9 cellular contexts compared by ENCODE assay signal in genomic region chr3:19808834-19809233, GRCh38.
"Had no signal": no experiment of that assay in that cellular context is flagged by ENCODE, and none has a peak within 500 bp of the region (broad histone marks: within the 10 kb centered on the region; RNA-seq: fewer than 3 reads in every experiment).

No MANE protein-coding gene starts in this region.

- H3K4me3 ChIP-seq: HAP-1, K562 had no signal

- H3K36me3 ChIP-seq: HAP-1 had no signal

- H3K9me3 ChIP-seq: HAP-1 had no signal

- H3K4me1 ChIP-seq: HAP-1 had no signal

- ATAC-seq: HCT116, K562 had no signal

- H3K4me3 Mint-ChIP-seq: HFFc6 had no signal

- FAIRE-seq: H54, HTR-8/SVneo, K562 had no signal

- DNase-seq: GOT3, HFFc6, IMR-90, KG1 had no signal

- H3K27ac Mint-ChIP-seq: HFFc6 had no signal
